In the genomic region with DNA sequence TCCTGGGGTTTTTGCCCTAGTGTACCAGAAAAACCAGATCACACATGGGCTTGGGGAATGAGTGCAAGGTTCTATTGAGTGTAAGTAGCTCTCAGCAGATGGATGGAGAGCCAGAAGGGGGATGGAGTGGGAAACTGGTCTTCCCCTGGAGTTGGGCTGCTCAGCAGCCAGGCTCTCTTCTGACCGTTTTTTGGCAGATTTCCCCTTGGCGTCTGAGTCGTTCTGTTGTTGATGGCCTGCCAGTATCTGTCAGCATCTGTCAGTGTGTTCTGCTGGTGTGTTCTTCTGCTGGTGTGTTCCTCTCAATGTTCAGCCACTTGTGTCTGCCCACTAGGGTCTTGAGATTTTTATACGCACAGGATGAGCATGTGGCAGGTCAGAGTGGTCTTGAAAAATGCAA, we compare ENCODE assay signal across 21 cellular contexts.
"Had no signal": no experiment of that assay in that cellular context is flagged by ENCODE, and none has a peak within 500 bp of the region (broad histone marks: within the 10 kb centered on the region; RNA-seq: fewer than 3 reads in every experiment).

No MANE protein-coding gene starts in this region.

- H3K9me3 ChIP-seq: esophagus muscularis mucosa, lower lobe of right lung, testis, uterus had no signal

- H3K4me3 ChIP-seq: coronary artery, esophagus muscularis mucosa, lower lobe of right lung, testis, uterus had no signal

- ATAC-seq: activated CD8-positive, alpha-beta memory T cell treated with anti-CD3 and anti-CD28 coated beads, Interleukin-2, amount 10 ng/mL, durations not matched to agents 7 days and 5 days; activated CD8-positive, alpha-beta T cell treated with anti-CD3 and anti-CD28 coated beads for 36 hours; left colon; lower lobe of right lung had no signal

- H3K4me1 ChIP-seq: esophagus muscularis mucosa, lower lobe of right lung, testis, uterus had no signal

- DNase-seq: activated CD4-positive, alpha-beta T cell treated with anti-CD3 and anti-CD28 coated beads, Interleukin-2, amount 10 ng/mL, durations not matched to agents 7 days and 5 days; activated CD4-positive, CD25-positive, alpha-beta regulatory T cell treated with anti-CD3 and anti-CD28 coated beads, Interleukin-2, amount 50 U/mL, for 72 hours; activated CD8-positive, alpha-beta memory T cell treated with anti-CD3 and anti-CD28 coated beads, Interleukin-2, amount 10 ng/mL, durations not matched to agents 7 days and 5 days; activated CD8-positive, alpha-beta T cell treated with anti-CD3 and anti-CD28 coated beads for 36 hours; activated effector memory CD4-positive, alpha-beta T cell treated with anti-CD3 and anti-CD28 coated beads, Interleukin-2, amount 50 U/mL, for 16 hours; activated naive CD4-positive, alpha-beta T cell treated with anti-CD3 and anti-CD28 coated beads, Interleukin-2, amount 10 ng/mL, durations not matched to agents 7 days and 5 days; activated T-cell treated with anti-CD3 and anti-CD28 coated beads for 4 hours; cerebellar nuclear complex; islet precursor cell; left colon; lower lobe of right lung; naive B cell; occipital lobe; retina; stimulated activated CD4-positive, alpha-beta T cell treated with anti-CD3 and anti-CD28 coated beads, Interleukin-1b, Interleukin-23, amount 100 ng/mL, for 48 hours; testis; trophoblast cell; uterus had no signal

- H3K27ac ChIP-seq: coronary artery, esophagus muscularis mucosa, lower lobe of right lung, testis, uterus, VCaP had no signal

- H3K27me3 ChIP-seq: esophagus muscularis mucosa, testis, uterus had no signal

- H3K36me3 ChIP-seq: esophagus muscularis mucosa, lower lobe of right lung, uterus had no signal
